ENCODE assay signal across 8 cellular contexts in the genomic region with DNA sequence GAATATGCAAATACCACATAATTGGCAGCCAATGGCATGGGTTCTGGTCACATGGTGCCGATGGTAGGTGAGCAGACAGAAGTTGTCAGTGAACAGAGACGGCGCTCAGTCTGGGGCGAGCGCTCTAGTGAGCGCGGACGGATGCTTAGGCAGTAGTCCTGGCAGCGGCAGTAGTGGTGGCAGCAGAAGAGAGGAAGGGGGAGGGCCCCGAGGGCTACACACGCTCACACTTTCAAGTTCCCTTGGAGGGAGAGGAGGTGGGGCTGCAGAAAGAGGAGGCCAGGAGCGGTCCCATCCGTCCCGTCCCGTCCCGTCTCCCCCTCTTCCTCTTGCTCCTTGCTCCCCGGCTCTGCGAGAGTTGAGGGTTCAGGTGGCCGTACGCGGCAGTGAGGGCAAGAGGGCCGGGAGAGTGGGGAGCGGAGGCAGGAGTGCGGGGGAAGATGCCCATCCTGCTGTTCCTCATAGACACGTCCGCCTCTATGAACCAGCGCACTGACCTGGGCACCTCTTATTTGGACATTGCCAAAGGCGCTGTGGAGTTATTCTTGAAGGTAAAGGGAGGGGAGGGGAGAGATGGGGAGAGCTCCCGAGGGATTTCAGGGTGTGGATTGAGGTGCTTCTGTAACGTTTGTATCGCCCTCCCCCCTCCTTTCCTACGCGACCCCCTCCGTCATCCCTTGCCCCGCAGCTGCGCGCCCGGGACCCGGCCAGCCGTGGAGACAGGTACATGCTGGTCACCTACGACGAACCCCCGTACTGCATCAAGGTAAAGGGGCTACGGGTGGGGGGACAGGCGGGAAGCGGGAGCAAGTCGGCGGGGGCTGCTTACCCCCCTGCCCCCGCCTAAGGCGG. TPM values are rescaled to one million over a fixed set of nuclear protein-coding genes. Genes with fewer than 3 reads are reported as not detected.
DNase-seq lines count a peak whose midpoint lies in the region; ATAC-seq, FAIRE-seq and TF ChIP-seq lines count a peak whose summit lies in the region.

A gene with protein sequence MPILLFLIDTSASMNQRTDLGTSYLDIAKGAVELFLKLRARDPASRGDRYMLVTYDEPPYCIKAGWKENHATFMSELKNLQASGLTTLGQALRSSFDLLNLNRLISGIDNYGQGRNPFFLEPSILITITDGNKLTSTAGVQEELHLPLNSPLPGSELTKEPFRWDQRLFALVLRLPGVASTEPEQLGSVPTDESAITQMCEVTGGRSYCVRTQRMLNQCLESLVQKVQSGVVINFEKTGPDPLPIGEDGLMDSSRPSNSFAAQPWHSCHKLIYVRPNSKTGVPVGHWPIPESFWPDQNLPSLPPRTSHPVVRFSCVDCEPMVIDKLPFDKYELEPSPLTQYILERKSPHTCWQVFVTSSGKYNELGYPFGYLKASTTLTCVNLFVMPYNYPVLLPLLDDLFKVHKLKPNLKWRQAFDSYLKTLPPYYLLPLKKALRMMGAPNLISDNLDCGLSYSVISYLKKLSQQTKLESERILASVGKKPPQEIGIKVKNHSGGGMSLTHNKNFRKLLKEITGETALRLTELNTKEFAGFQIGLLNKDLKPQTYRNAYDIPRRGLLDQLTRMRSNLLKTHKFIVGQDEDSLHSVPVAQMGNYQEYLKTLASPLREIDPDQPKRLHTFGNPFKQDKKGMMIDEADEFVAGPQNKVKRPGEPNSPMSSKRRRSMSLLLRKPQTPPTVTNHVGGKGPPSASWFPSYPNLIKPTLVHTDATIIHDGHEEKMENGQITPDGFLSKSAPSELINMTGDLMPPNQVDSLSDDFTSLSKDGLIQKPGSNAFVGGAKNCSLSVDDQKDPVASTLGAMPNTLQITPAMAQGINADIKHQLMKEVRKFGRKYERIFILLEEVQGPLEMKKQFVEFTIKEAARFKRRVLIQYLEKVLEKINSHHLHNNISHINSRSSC (plus strand): TSS at position 108 of the 852 bp plus-strand sequence. CDS start 333 bp downstream, at position 441.

- ATAC-seq in HG02981 (IDR thresholded peaks at IDR 0.05; ENCODE audit: unreplicated experiment) = peak; percentile 76
- ATAC-seq in activated CD4-positive, CD25-positive, alpha-beta regulatory T cell treated with anti-CD3 and anti-CD28 coated beads, Interleukin-2, amount 50 U/mL, for 24 hours = peak; percentile 86
- peak; percentile 85 for ATAC-seq in central memory CD8-positive, alpha-beta T cell (replicated peaks; ENCODE audit: extremely low read depth, poor library complexity, severe bottlenecking)

- peak within 1 kb of the TSS; percentile 70 for H3K9ac ChIP-seq in keratinocyte (ENCODE audit: control insufficient read depth, extremely low read depth, insufficient read depth, low read length)

- H3K9me3 ChIP-seq in keratinocyte (ENCODE audit: control insufficient read depth, low read depth, low read length) = no peaks in the 10 kb centered on the region

- no peaks in the 10 kb centered on the region for H3K27me3 ChIP-seq in keratinocyte (ENCODE audit: control insufficient read depth, extremely low read depth, insufficient read depth, low read length)

- peak within 1 kb of the TSS; percentile 54 for H2AFZ ChIP-seq in keratinocyte (ENCODE audit: control insufficient read depth, low read length)

- peaks cover 25% of the 10 kb centered on the region for H3K4me1 Mint-ChIP-seq in central memory CD8-positive, alpha-beta T cell

- H4K20me1 ChIP-seq in keratinocyte (ENCODE audit: control insufficient read depth, extremely low read depth, insufficient read depth, low read length) = no peaks in the 10 kb centered on the region

- no peak for TF ChIP-seq CTCF in keratinocyte (optimal IDR thresholded peaks at IDR 0.05 in 1 of 3, IDR thresholded peaks at IDR 0.05 in 1 of 3, conservative IDR thresholded peaks at IDR 0.05 in 1 of 3; ENCODE audit: extremely low read depth in 1 of 3, insufficient read depth in 2 of 3, low read length in 3 of 3)

- H3K4me1 ChIP-seq in keratinocyte (ENCODE audit: control insufficient read depth, extremely low read depth, insufficient read depth, low read length) = peaks cover 6% of the 10 kb centered on the region

- peaks cover 12% of the 10 kb centered on the region for H3K36me3 Mint-ChIP-seq in central memory CD8-positive, alpha-beta T cell (ENCODE audit: insufficient read depth)

- peak within 1 kb of the TSS; percentile 57 to 66 (median 65) for H3K4me3 ChIP-seq in keratinocyte (ENCODE audit: control insufficient read depth in 2 of 3, extremely low read depth in 1 of 3, insufficient read depth in 2 of 3, low read depth in 1 of 3, low read length in 3 of 3)

- H3K79me2 ChIP-seq in keratinocyte (ENCODE audit: control insufficient read depth, insufficient read depth, low read length) = no peaks in the 10 kb centered on the region

- H3K9me3 Mint-ChIP-seq in central memory CD8-positive, alpha-beta T cell = no peaks in the 10 kb centered on the region

- H3K4me3 Mint-ChIP-seq in central memory CD8-positive, alpha-beta T cell = peak within 1 kb of the TSS; percentile 99

- FAIRE-seq in keratinocyte (lab: Jason Lieb, UNC) = peak; percentile 73

- peak within 1 kb of the TSS; percentile 79 for H3K4me2 ChIP-seq in keratinocyte (ENCODE audit: control insufficient read depth, extremely low read depth, insufficient read depth, low read depth, low read length)

- H3K36me3 ChIP-seq in keratinocyte (ENCODE audit: control insufficient read depth in 2 of 2, extremely low read depth in 1 of 2, insufficient read depth in 2 of 2, low read length in 2 of 2) = no peaks in the 10 kb centered on the region

- H3K27ac Mint-ChIP-seq in central memory CD8-positive, alpha-beta T cell (ENCODE audit: low read depth) = peak within 1 kb of the TSS; percentile 97

- dilution Hi-C loops in keratinocyte (cut with MboI; ENCODE audit: extremely low pct_ligation_motif_present, low sequenced_read_pairs) = no loop called here

- no peaks in the 10 kb centered on the region for H3K27me3 Mint-ChIP-seq in central memory CD8-positive, alpha-beta T cell

- no peaks in the 10 kb centered on the region for H3K9me1 ChIP-seq in keratinocyte (ENCODE audit: control insufficient read depth, extremely low read depth, insufficient read depth, low read length)

- DNase-seq in NCI-H187 (lab: John Stamatoyannopoulos, UW) (peak; percentile 6 to 20), NCI-H187 treated with DMSO at 0.1 percent for 48 hours (lab: John Stamatoyannopoulos, UW) (no peak), NCI-H2227 (lab: John Stamatoyannopoulos, UW; ENCODE audit: unreplicated experiment) (peak; percentile 79), keratinocyte (ENCODE audit: low read depth, low spot score) (peak; percentile 53)
- DNase-seq in central memory CD8-positive, alpha-beta T cell (ENCODE audit: low spot score in 2 of 2) = peak; percentile 63 to 87
- peak; percentile 62 to 70 for DNase-seq in stimulated activated CD4-positive, alpha-beta T cell treated with anti-CD3 and anti-CD28 coated beads, Interleukin-15, amount 100 ng/mL, for 1 hour (ENCODE audit: low read depth in 1 of 2, low spot score in 1 of 2)

- peak within 1 kb of the TSS; percentile 78 for H3K27ac ChIP-seq in keratinocyte (ENCODE audit: control insufficient read depth, insufficient read depth, low read length)

RNA-seq across cellular contexts. Expression of the gene that starts here (rescaled TPM):
- polyA plus RNA-seq in keratinocyte = 5.2 to 14.5 TPM (median 11.4 TPM) in 3 replicates
- polyA plus RNA-seq in keratinocyte (2011; ENCODE audit: low read depth) = 2.4 TPM
- polyA plus RNA-seq in keratinocyte (2011; cell fraction: cytosol; rRNA removed) = 2.0 and 3.8 TPM in 2 replicates
- 32.2 and 35.8 TPM in 2 replicates for polyA plus RNA-seq in keratinocyte (2011; cell fraction: nucleus; rRNA removed)
- 3.2 and 6.1 TPM in 2 replicates for polyA plus RNA-seq in keratinocyte (2012; ENCODE audit: low replicate concordance)
- polyA minus RNA-seq in keratinocyte = 0.89 to 7.8 TPM (median 4.7 TPM) in 3 replicates
- polyA minus RNA-seq in keratinocyte (2011; cell fraction: cytosol; rRNA and poly(A)+ RNA removed) = 1.2 TPM
- polyA minus RNA-seq in keratinocyte (2011; cell fraction: nucleus; rRNA and poly(A)+ RNA removed) = 6.4 and 12.7 TPM in 2 replicates
